In the genomic region with DNA sequence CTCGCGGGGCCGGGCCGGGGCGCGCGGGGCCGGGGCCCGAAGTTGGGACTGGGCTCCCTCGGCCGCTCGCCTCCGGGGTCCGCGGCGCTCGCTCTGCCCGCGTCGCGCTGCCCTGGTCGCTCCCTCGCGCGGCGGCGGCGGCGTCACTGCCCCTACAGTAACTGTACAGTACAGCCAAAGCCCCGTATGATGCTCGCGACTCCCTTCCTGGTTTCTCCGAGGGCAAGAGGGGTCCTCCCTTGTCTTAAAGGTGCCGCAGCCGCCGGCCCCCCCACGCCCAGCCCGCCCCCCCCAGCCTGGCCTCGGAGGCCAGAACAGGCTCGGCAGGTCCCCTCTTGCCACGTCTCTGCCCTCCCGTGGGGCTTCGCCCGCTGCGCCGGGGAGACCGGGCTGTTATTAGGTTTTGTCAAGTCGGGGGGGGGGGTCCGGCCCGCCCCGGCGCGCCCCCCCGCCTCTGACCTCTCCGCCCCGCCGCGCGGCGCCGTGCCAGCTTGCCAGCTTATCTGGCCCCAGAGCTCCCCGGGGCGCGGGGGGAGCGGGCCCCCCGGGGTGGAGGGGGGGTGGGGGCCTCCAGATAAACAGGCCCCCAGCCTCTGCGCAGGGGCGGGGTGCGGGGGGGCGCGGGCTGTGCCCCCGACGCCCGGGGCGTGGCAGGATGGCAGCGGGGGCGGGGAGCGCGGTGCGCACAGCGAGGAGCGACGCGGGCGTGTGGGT, we compare ENCODE assay signal across 8 cellular contexts.
DNase-seq lines count a peak whose midpoint lies in the region; ATAC-seq and TF ChIP-seq lines count a peak whose summit lies in the region.

Gene ZBTB7A, minus strand, starts transcription at position 218 of the 714 bp plus-strand sequence. CDS start 11,667 bp downstream, outside the sequence.

- H3K36me3 Mint-ChIP-seq in stimulated activated effector memory CD8-positive, alpha-beta T cell treated with anti-CD3 and anti-CD28 coated beads, Interleukin-12 subunit alpha, Interleukin-12 subunit beta, amount 100 ng/mL, for 72 hours: peaks cover 40% of the 10 kb centered on the region

- H3K4me2 ChIP-seq in BLaER1: peak within 1 kb of the TSS; percentile 93
- H3K4me2 ChIP-seq in OCI-LY3 (ENCODE audit: low read length): peak within 1 kb of the TSS; percentile 87

- peak within 1 kb of the TSS; percentile 93 for H3K9ac ChIP-seq in BLaER1
- peak within 1 kb of the TSS; percentile 98 for H3K9ac ChIP-seq in OCI-LY3 (ENCODE audit: low read length)

- H3K79me2 ChIP-seq in OCI-LY3 (ENCODE audit: low read length): peaks cover 39% of the 10 kb centered on the region

- peaks cover 34% of the 10 kb centered on the region for H3K4me1 Mint-ChIP-seq in stimulated activated effector memory CD8-positive, alpha-beta T cell treated with anti-CD3 and anti-CD28 coated beads, Interleukin-12 subunit alpha, Interleukin-12 subunit beta, amount 100 ng/mL, for 72 hours

- peak; percentile 69 for ATAC-seq in stimulated activated effector memory CD8-positive, alpha-beta T cell treated with anti-CD3 and anti-CD28 coated beads, Interleukin-12 subunit alpha, Interleukin-12 subunit beta, amount 100 ng/mL, for 72 hours
- ATAC-seq in GM18867 (IDR thresholded peaks at IDR 0.05; ENCODE audit: unreplicated experiment): no peak

- no peaks in the 10 kb centered on the region for H3K9me3 Mint-ChIP-seq in stimulated activated effector memory CD8-positive, alpha-beta T cell treated with anti-CD3 and anti-CD28 coated beads, Interleukin-12 subunit alpha, Interleukin-12 subunit beta, amount 100 ng/mL, for 72 hours

- H3K27me3 ChIP-seq in BLaER1 (no peaks in the 10 kb centered on the region), HL-60 (ENCODE audit: insufficient read depth, poor library complexity, severe bottlenecking) (no peaks in the 10 kb centered on the region), OCI-LY3 (ENCODE audit: low read depth, low read length) (peaks cover 6% of the 10 kb centered on the region; the same call in 1 of the 2 replicates)

- H3K4me3 Mint-ChIP-seq in stimulated activated effector memory CD8-positive, alpha-beta T cell treated with anti-CD3 and anti-CD28 coated beads, Interleukin-12 subunit alpha, Interleukin-12 subunit beta, amount 100 ng/mL, for 72 hours: peak within 1 kb of the TSS; percentile 75

- H3K4me1 ChIP-seq in BLaER1: peaks cover 45% of the 10 kb centered on the region
- peaks cover 30% of the 10 kb centered on the region for H3K4me1 ChIP-seq in OCI-LY3 (ENCODE audit: low read length)

- H3K27ac ChIP-seq in BLaER1 (peak within 1 kb of the TSS; percentile 90), HL-60 (replicated peaks) (peak within 1 kb of the TSS; percentile 98), OCI-LY3 (ENCODE audit: low read length) (peak within 1 kb of the TSS; percentile 61)

- H4K20me1 ChIP-seq in BLaER1 (peaks cover 34% of the 10 kb centered on the region), OCI-LY3 (ENCODE audit: insufficient read depth, low read length) (peaks cover 31% of the 10 kb centered on the region)

- H3K4me3 ChIP-seq in BLaER1 (peak within 1 kb of the TSS; percentile 89), HL-60 (replicated peaks; ENCODE audit: insufficient read depth, low read length) (peak within 1 kb of the TSS; percentile 61), OCI-LY3 (ENCODE audit: low read length) (peak within 1 kb of the TSS; percentile 96)

- peaks cover 22% of the 10 kb centered on the region for H3K36me3 ChIP-seq in BLaER1
- H3K36me3 ChIP-seq in OCI-LY3 (replicated peaks; ENCODE audit: low read depth, low read length): peaks cover 23% of the 10 kb centered on the region

- no peak for TF ChIP-seq CTCF in HL-60 (IDR thresholded peaks at IDR 0.05; ENCODE audit: insufficient read depth, low read length)
- no peak for TF ChIP-seq CTCF in OCI-LY3 (IDR thresholded peaks at IDR 0.05; ENCODE audit: low read depth, low read length)

- no peaks in the 10 kb centered on the region for H3K9me3 ChIP-seq in BLaER1
- no peaks in the 10 kb centered on the region for H3K9me3 ChIP-seq in OCI-LY3 (ENCODE audit: insufficient read depth, low read length)

- H3K27ac Mint-ChIP-seq in stimulated activated effector memory CD8-positive, alpha-beta T cell treated with anti-CD3 and anti-CD28 coated beads, Interleukin-12 subunit alpha, Interleukin-12 subunit beta, amount 100 ng/mL, for 72 hours: peak within 1 kb of the TSS; percentile 87

- H2AFZ ChIP-seq in OCI-LY3 (ENCODE audit: low read depth, low read length): peak within 1 kb of the TSS; percentile 42; the same call in 1 of the 2 replicates

- DNase-seq in HL-60 (ENCODE audit: low read depth in 1 of 2, low spot score in 1 of 2) (peak; percentile 76 to 86), activated T-cell treated with anti-CD3 and anti-CD28 coated beads for 4 hours (peak; percentile 72), epidermal melanocyte (ENCODE audit: insufficient read length, low spot score) (peak; percentile 92), midbrain (lab: John Stamatoyannopoulos, UW) (peak; percentile 69)
- DNase-seq in stimulated activated effector memory CD8-positive, alpha-beta T cell treated with anti-CD3 and anti-CD28 coated beads, Interleukin-12 subunit alpha, Interleukin-12 subunit beta, amount 100 ng/mL, for 72 hours (ENCODE audit: low spot score in 2 of 2): peak; percentile 55 to 89
